8 cellular contexts compared by ENCODE assay signal in genomic region chr18:62187543-62188378, GRCh38. TPM values are rescaled to one million over a fixed set of nuclear protein-coding genes. Genes with fewer than 3 reads are reported as not detected.
DNase-seq lines count a peak whose midpoint lies in the region; ATAC-seq and TF ChIP-seq lines count a peak whose summit lies in the region.

No MANE protein-coding gene starts in this region.

- peak in 1 of 2 donors; percentile 16 for TF ChIP-seq CTCF in fibroblast of lung (conservative IDR thresholded peaks at IDR 0.05 in 1 of 2, IDR thresholded peaks at IDR 0.05 in 1 of 2; ENCODE audit: low read depth in 1 of 2, low read length in 2 of 2)
- no peak for TF ChIP-seq CTCF in uterus (IDR thresholded peaks at IDR 0.05)

- peak overlapping the region; percentile 94 for H3K4me2 ChIP-seq in fibroblast of lung (ENCODE audit: extremely low read depth, insufficient read depth, low read length)

- peak overlapping the region; percentile 87 for H3K9ac ChIP-seq in fibroblast of lung (ENCODE audit: insufficient read depth, low read length)

- intact Hi-C loops in uterus (cut with DNase I; ENCODE audit: low total_unique reads) = no loop called here

- H3K4me1 ChIP-seq in fibroblast of lung (ENCODE audit: control insufficient read depth, extremely low read depth, insufficient read depth, low read length) (no peaks in the 10 kb centered on the region), uterus (peaks cover 0 to 9% of the 10 kb centered on the region in 2 donors)

- no peaks in the 10 kb centered on the region for H3K27me3 Mint-ChIP-seq in activated T-cell treated with anti-CD3 and anti-CD28 coated beads, Interleukin-2, amount 50 U/mL, for 72 hours (ENCODE audit: low read depth)
- no peaks in the 10 kb centered on the region for H3K27me3 Mint-ChIP-seq in natural killer cell treated with Interleukin-12 subunit alpha and Interleukin-12 subunit beta and Interleukin-15 and Interleukin-18, amount 100 ng/mL, for 72 hours

- H3K9me3 Mint-ChIP-seq in activated T-cell treated with anti-CD3 and anti-CD28 coated beads, Interleukin-2, amount 50 U/mL, for 72 hours = peaks cover 0 to 2% of the 10 kb centered on the region in 2 donors
- H3K9me3 Mint-ChIP-seq in natural killer cell treated with Interleukin-12 subunit alpha and Interleukin-12 subunit beta and Interleukin-15 and Interleukin-18, amount 100 ng/mL, for 72 hours = no peaks in the 10 kb centered on the region

- peaks cover 70% of the 10 kb centered on the region for H3K4me1 Mint-ChIP-seq in activated T-cell treated with anti-CD3 and anti-CD28 coated beads, Interleukin-2, amount 50 U/mL, for 72 hours (ENCODE audit: low read depth)
- H3K4me1 Mint-ChIP-seq in natural killer cell treated with Interleukin-12 subunit alpha and Interleukin-12 subunit beta and Interleukin-15 and Interleukin-18, amount 100 ng/mL, for 72 hours (ENCODE audit: low read depth in 2 of 2) = peaks cover 39 to 56% of the 10 kb centered on the region in 2 donors

- H3K27ac ChIP-seq in fibroblast of lung (ENCODE audit: insufficient read depth, low read length) (peak overlapping the region; percentile 85), uterus (peak overlapping the region; percentile 39 to 61)

- no peaks in the 10 kb centered on the region for H4K20me1 ChIP-seq in fibroblast of lung (ENCODE audit: control insufficient read depth, extremely low read depth, insufficient read depth, low read length)

- peak overlapping the region; percentile 97 for H3K27ac Mint-ChIP-seq in activated T-cell treated with anti-CD3 and anti-CD28 coated beads, Interleukin-2, amount 50 U/mL, for 72 hours
- peak overlapping the region; percentile 95 for H3K27ac Mint-ChIP-seq in natural killer cell treated with Interleukin-12 subunit alpha and Interleukin-12 subunit beta and Interleukin-15 and Interleukin-18, amount 100 ng/mL, for 72 hours

- peak overlapping the region; percentile 99 for H3K4me3 Mint-ChIP-seq in activated T-cell treated with anti-CD3 and anti-CD28 coated beads, Interleukin-2, amount 50 U/mL, for 72 hours
- peak overlapping the region; percentile 100 for H3K4me3 Mint-ChIP-seq in natural killer cell treated with Interleukin-12 subunit alpha and Interleukin-12 subunit beta and Interleukin-15 and Interleukin-18, amount 100 ng/mL, for 72 hours

- peak overlapping the region; percentile 100 for H2AFZ ChIP-seq in fibroblast of lung (ENCODE audit: low read length)

- H3K36me3 ChIP-seq in fibroblast of lung (ENCODE audit: control insufficient read depth, insufficient read depth, low read length) = no peaks in the 10 kb centered on the region
- no peaks in the 10 kb centered on the region for H3K36me3 ChIP-seq in uterus

- H3K9me3 ChIP-seq in fibroblast of lung (ENCODE audit: control insufficient read depth, insufficient read depth, low read depth, low read length) (no peaks in the 10 kb centered on the region), uterus (no peaks in the 10 kb centered on the region)

- no peak for TF ChIP-seq POLR2A in uterus (IDR thresholded peaks at IDR 0.05)

- H3K4me3 ChIP-seq in fibroblast of lung (replicated peaks in 1 of 4; ENCODE audit: control extremely low read depth in 1 of 4, insufficient read depth in 1 of 4, low read depth in 3 of 4, low read length in 4 of 4) (peak overlapping the region; percentile 69 to 99 (median 87)), uterus (peak overlapping the region; percentile 93 to 94)

- H3K79me2 ChIP-seq in fibroblast of lung (ENCODE audit: control insufficient read depth, insufficient read depth, low read length) = peaks cover 52% of the 10 kb centered on the region

- H3K27me3 ChIP-seq in fibroblast of lung (ENCODE audit: control insufficient read depth, insufficient read depth, low read length) (no peaks in the 10 kb centered on the region), uterus (no peaks in the 10 kb centered on the region)

- no peak for ATAC-seq in activated T-cell treated with anti-CD3 and anti-CD28 coated beads, Interleukin-2, amount 50 U/mL, for 72 hours (replicated peaks in 1 of 2)
- no peak for ATAC-seq in natural killer cell treated with Interleukin-12 subunit alpha and Interleukin-12 subunit beta and Interleukin-15 and Interleukin-18, amount 100 ng/mL, for 72 hours
- ATAC-seq in GM21367 (IDR thresholded peaks at IDR 0.05; ENCODE audit: unreplicated experiment) = no peak

- DNase-seq in EL (peak; percentile 31), HCEC 1CT (peak; percentile 53), NCI-H526 (lab: John Stamatoyannopoulos, UW) (peak; percentile 23 to 57), fibroblast of lung (ENCODE audit: low read depth in 2 of 2) (peak; percentile 20 to 21), uterus (peak in 1 of 2 donors; percentile 17)
- DNase-seq in activated T-cell treated with anti-CD3 and anti-CD28 coated beads, Interleukin-2, amount 50 U/mL, for 72 hours = peak; percentile 20 to 37
- peak; percentile 68 for DNase-seq in natural killer cell treated with Interleukin-12 subunit alpha and Interleukin-12 subunit beta and Interleukin-15 and Interleukin-18, amount 100 ng/mL, for 72 hours (ENCODE audit: low spot score)

- peaks cover 5 to 13% of the 10 kb centered on the region in 2 donors for H3K36me3 Mint-ChIP-seq in activated T-cell treated with anti-CD3 and anti-CD28 coated beads, Interleukin-2, amount 50 U/mL, for 72 hours (ENCODE audit: insufficient read depth in 2 of 2)
- H3K36me3 Mint-ChIP-seq in natural killer cell treated with Interleukin-12 subunit alpha and Interleukin-12 subunit beta and Interleukin-15 and Interleukin-18, amount 100 ng/mL, for 72 hours = peaks cover 7% of the 10 kb centered on the region

RNA-seq across cellular contexts. Expression of gene RELCH, which starts 0.7 kb away (rescaled TPM):
- total RNA-seq in activated T-cell treated with anti-CD3 and anti-CD28 coated beads, Interleukin-2, amount 50 U/mL, for 72 hours = 10 to 100 TPM; 21.8 to 23.5 TPM
- 22.1 and 34.5 TPM in 2 replicates for total RNA-seq in fibroblast of lung
- polyA plus RNA-seq in fibroblast of lung = 12.2 and 13.1 TPM in 2 replicates
- 16.3 and 16.4 TPM in 2 replicates for polyA plus RNA-seq in fibroblast of lung (2012)
- polyA minus RNA-seq in fibroblast of lung (ENCODE audit: low replicate concordance) = 11.0 and 41.3 TPM in 2 replicates
- 10 to 100 TPM; 38.9 to 56.3 TPM for total RNA-seq in natural killer cell treated with Interleukin-12 subunit alpha and Interleukin-12 subunit beta and Interleukin-15 and Interleukin-18, amount 100 ng/mL, for 72 hours
- total RNA-seq in uterus = 10 to 100 TPM; 11.2 to 71.3 (median 26.5) TPM

RNA-seq across cellular contexts. Expression of gene PIGN, which starts 0.9 kb away (rescaled TPM):
- 10 to 100 TPM; 28.2 to 31.4 TPM for total RNA-seq in activated T-cell treated with anti-CD3 and anti-CD28 coated beads, Interleukin-2, amount 50 U/mL, for 72 hours
- total RNA-seq in fibroblast of lung (31.7 and 35.2 TPM in 2 replicates), uterus (10 to 100 TPM; 11.5 to 86.7 (median 30.2) TPM)
- polyA plus RNA-seq in fibroblast of lung = 25.1 and 39.8 TPM in 2 replicates
- polyA plus RNA-seq in fibroblast of lung (2012) = 10.4 and 14.2 TPM in 2 replicates
- polyA minus RNA-seq in fibroblast of lung (ENCODE audit: low replicate concordance) = 3.6 and 15.1 TPM in 2 replicates
- total RNA-seq in natural killer cell treated with Interleukin-12 subunit alpha and Interleukin-12 subunit beta and Interleukin-15 and Interleukin-18, amount 100 ng/mL, for 72 hours = 10 to 100 TPM; 35.7 to 53.6 TPM
